Comparison of ENCODE assay signal across 25 cellular contexts in the genomic region with DNA sequence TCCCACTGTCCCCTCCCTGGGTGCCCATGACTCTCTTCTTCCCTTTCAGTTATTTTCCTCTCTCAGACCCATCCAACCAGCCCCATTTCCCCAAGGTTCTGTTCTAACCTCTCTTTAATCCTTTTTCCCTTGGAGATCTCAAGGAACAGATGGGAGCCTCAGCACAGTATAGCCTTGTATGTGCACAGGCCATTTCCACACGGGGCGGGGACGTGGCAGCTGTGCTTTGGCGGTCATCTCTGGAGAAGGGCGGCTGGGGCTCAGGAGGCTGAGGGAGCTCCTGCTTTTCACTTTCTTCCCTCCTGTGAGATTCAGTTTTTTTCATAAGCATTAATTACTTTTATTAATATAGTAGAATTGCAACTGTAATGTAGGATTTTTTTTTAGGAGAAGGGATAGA.
A peak's percentile ranks its signal among the peaks of the same experiment; 100 is the strongest.
DNase-seq lines count a peak whose midpoint lies in the region; ATAC-seq and TF ChIP-seq lines count a peak whose summit lies in the region.
"Had no signal": no experiment of that assay in that cellular context is flagged by ENCODE, and none has a peak within 500 bp of the region (broad histone marks: within the 10 kb centered on the region; RNA-seq: fewer than 3 reads in every experiment).

No MANE protein-coding gene starts in this region.

- no peak for TF ChIP-seq CTCF in Caco-2 (IDR thresholded peaks at IDR 0.05; ENCODE audit: insufficient read depth in 1 of 2, low read depth in 1 of 2, low read length in 1 of 2, severe bottlenecking in 1 of 2, unreplicated experiment in 1 of 2)
- TF ChIP-seq CTCF in hepatocyte (IDR thresholded peaks at IDR 0.05; ENCODE audit: poor library complexity): no peak
- no peak for TF ChIP-seq CTCF in progenitor cell of endocrine pancreas (IDR thresholded peaks at IDR 0.05; ENCODE audit: unreplicated experiment)

- H4K20me1 ChIP-seq in hepatocyte (ENCODE audit: insufficient read depth, poor library complexity, severe bottlenecking): no peaks in the 10 kb centered on the region

- no peak overlapping the region for H3K4me2 ChIP-seq in hepatocyte
- H3K4me2 ChIP-seq: KMS-11, PC-9 had no signal

- H3K27me3 ChIP-seq in Caco-2 (replicated peaks; ENCODE audit: control insufficient read depth, insufficient read depth, low read length): no peaks in the 10 kb centered on the region
- no peaks in the 10 kb centered on the region for H3K27me3 ChIP-seq in hepatocyte
- H3K27me3 ChIP-seq: SJSA1, thyroid gland had no signal

- H3K4me3 ChIP-seq in Caco-2 (ENCODE audit: low read depth, low read length) (no peak overlapping the region), hepatocyte (no peak overlapping the region)
- H3K4me3 ChIP-seq: PC-9, psoas muscle, SJSA1, thyroid gland had no signal

- WGBS in hepatocyte (ENCODE audit: low lambda C conversion rate, missing lambda C conversion rate): 76% methylated on average over 5 of the region's 5 CpGs

- no peak for ATAC-seq in GM21723 (IDR thresholded peaks at IDR 0.05; ENCODE audit: unreplicated experiment)
- no peak for ATAC-seq in activated CD8-positive, alpha-beta memory T cell treated with anti-CD3 and anti-CD28 coated beads, Interleukin-2, amount 10 ng/mL, durations not matched to agents 7 days and 5 days
- ATAC-seq: CD8-positive, alpha-beta T cell; left colon; natural killer cell treated with Interleukin-12 subunit alpha and Interleukin-12 subunit beta and Interleukin-15 and Interleukin-18, amount 100 ng/mL, for 72 hours; psoas muscle had no signal

- POLR2A ChIA-PET in Caco-2 (lab: Charles Lee): no interaction called here

- H3K36me3 Mint-ChIP-seq in Caco-2 (ENCODE audit: insufficient read depth, unreplicated experiment) (peaks cover 14% of the 10 kb centered on the region), progenitor cell of endocrine pancreas (ENCODE audit: insufficient read depth) (peaks cover 1% of the 10 kb centered on the region)
- H3K36me3 Mint-ChIP-seq in activated CD8-positive, alpha-beta memory T cell treated with anti-CD3 and anti-CD28 coated beads, Interleukin-2, amount 10 ng/mL, durations not matched to agents 7 days and 5 days: peaks cover 3% of the 10 kb centered on the region
- H3K36me3 Mint-ChIP-seq: CD8-positive, alpha-beta T cell; natural killer cell treated with Interleukin-12 subunit alpha and Interleukin-12 subunit beta and Interleukin-15 and Interleukin-18, amount 100 ng/mL, for 72 hours had no signal

- no peaks in the 10 kb centered on the region for H3K79me2 ChIP-seq in hepatocyte

- no peaks in the 10 kb centered on the region for H3K9me2 ChIP-seq in hepatocyte (replicated peaks; ENCODE audit: insufficient read depth)

- no peaks in the 10 kb centered on the region for H3K9me3 Mint-ChIP-seq in Caco-2 (ENCODE audit: unreplicated experiment)
- peaks cover 13% of the 10 kb centered on the region for H3K9me3 Mint-ChIP-seq in progenitor cell of endocrine pancreas (ENCODE audit: low read depth)
- no peaks in the 10 kb centered on the region for H3K9me3 Mint-ChIP-seq in activated CD8-positive, alpha-beta memory T cell treated with anti-CD3 and anti-CD28 coated beads, Interleukin-2, amount 10 ng/mL, durations not matched to agents 7 days and 5 days (ENCODE audit: low read depth)

- no peaks in the 10 kb centered on the region for H3K36me3 ChIP-seq in Caco-2 (ENCODE audit: control insufficient read depth, insufficient read depth, low read length)
- H3K36me3 ChIP-seq in hepatocyte (replicated peaks; ENCODE audit: insufficient read depth, low read depth): no peaks in the 10 kb centered on the region
- H3K36me3 ChIP-seq: SJSA1, thyroid gland had no signal

- DNase-seq in Caco-2 (no peak), NCI-H82 treated with DMSO at 0.1 percent for 48 hours (lab: John Stamatoyannopoulos, UW; ENCODE audit: unreplicated experiment) (peak; percentile 84), hepatocyte (ENCODE audit: low spot score) (peak; percentile 30), progenitor cell of endocrine pancreas (ENCODE audit: low spot score, unreplicated experiment) (no peak), NK-92 (lab: John Stamatoyannopoulos, UW; ENCODE audit: unreplicated experiment) (no peak)
- no peak for DNase-seq in activated CD8-positive, alpha-beta memory T cell treated with anti-CD3 and anti-CD28 coated beads, Interleukin-2, amount 10 ng/mL, durations not matched to agents 7 days and 5 days
- no peak for DNase-seq in effector CD8-positive, alpha-beta T cell (lab: John Stamatoyannopoulos, UW)
- DNase-seq: activated CD4-positive, alpha-beta T cell treated with anti-CD3 and anti-CD28 coated beads for 48 hours; CD8-positive, alpha-beta T cell; DMS79; HCEC 1CT; left colon; NCI-H1694 treated with DMSO at 0.1 percent for 48 hours; NCI-H226; PC-9; psoas muscle; small intestine; stimulated activated CD4-positive, alpha-beta T cell treated with anti-CD3 and anti-CD28 coated beads, Interleukin-2, amount 100 ng/mL, for 48 hours; stimulated activated naive CD4-positive, alpha-beta T cell treated with Interleukin-2 at 50 U/mL for 16 hours; thyroid gland had no signal

- H3K4me1 ChIP-seq in Caco-2: peaks cover 27% of the 10 kb centered on the region
- peaks cover 19% of the 10 kb centered on the region for H3K4me1 ChIP-seq in hepatocyte (ENCODE audit: insufficient read depth)

- H3K4me3 Mint-ChIP-seq in Caco-2 (ENCODE audit: unreplicated experiment): no peak overlapping the region
- H3K4me3 Mint-ChIP-seq in progenitor cell of endocrine pancreas (ENCODE audit: low read depth): no peak overlapping the region
- no peak overlapping the region for H3K4me3 Mint-ChIP-seq in activated CD8-positive, alpha-beta memory T cell treated with anti-CD3 and anti-CD28 coated beads, Interleukin-2, amount 10 ng/mL, durations not matched to agents 7 days and 5 days
- H3K4me3 Mint-ChIP-seq: activated naive CD8-positive, alpha-beta T cell; CD8-positive, alpha-beta T cell; natural killer cell treated with Interleukin-12 subunit alpha and Interleukin-12 subunit beta and Interleukin-15 and Interleukin-18, amount 100 ng/mL, for 72 hours had no signal

- H3K27ac Mint-ChIP-seq in Caco-2 (ENCODE audit: unreplicated experiment) (peak overlapping the region; percentile 5), progenitor cell of endocrine pancreas (peak overlapping the region; percentile 17)
- no peak overlapping the region for H3K27ac Mint-ChIP-seq in activated CD8-positive, alpha-beta memory T cell treated with anti-CD3 and anti-CD28 coated beads, Interleukin-2, amount 10 ng/mL, durations not matched to agents 7 days and 5 days
- H3K27ac Mint-ChIP-seq: activated naive CD8-positive, alpha-beta T cell; CD8-positive, alpha-beta T cell; natural killer cell treated with Interleukin-12 subunit alpha and Interleukin-12 subunit beta and Interleukin-15 and Interleukin-18, amount 100 ng/mL, for 72 hours had no signal

- peak overlapping the region; percentile 54 for H3K27ac ChIP-seq in hepatocyte
- H3K27ac ChIP-seq: KMS-11, PC-9, psoas muscle, SJSA1, thyroid gland had no signal

- H3K4me1 Mint-ChIP-seq in Caco-2 (ENCODE audit: low read depth, unreplicated experiment): peaks cover 33% of the 10 kb centered on the region
- H3K4me1 Mint-ChIP-seq in progenitor cell of endocrine pancreas (ENCODE audit: low read depth): peaks cover 17% of the 10 kb centered on the region
- H3K4me1 Mint-ChIP-seq in activated CD8-positive, alpha-beta memory T cell treated with anti-CD3 and anti-CD28 coated beads, Interleukin-2, amount 10 ng/mL, durations not matched to agents 7 days and 5 days: no peaks in the 10 kb centered on the region

- H3K27me3 Mint-ChIP-seq in Caco-2 (ENCODE audit: insufficient read depth, unreplicated experiment) (no peaks in the 10 kb centered on the region), progenitor cell of endocrine pancreas (no peaks in the 10 kb centered on the region)
- no peaks in the 10 kb centered on the region for H3K27me3 Mint-ChIP-seq in activated CD8-positive, alpha-beta memory T cell treated with anti-CD3 and anti-CD28 coated beads, Interleukin-2, amount 10 ng/mL, durations not matched to agents 7 days and 5 days
- H3K27me3 Mint-ChIP-seq: activated naive CD8-positive, alpha-beta T cell; natural killer cell treated with Interleukin-12 subunit alpha and Interleukin-12 subunit beta and Interleukin-15 and Interleukin-18, amount 100 ng/mL, for 72 hours had no signal

- no peak overlapping the region for H2AFZ ChIP-seq in hepatocyte
- H2AFZ ChIP-seq: PC-9 had no signal

- intact Hi-C loops in Caco-2 (cut with micrococcal nuclease; ENCODE audit: unreplicated experiment): no loop called here

- BruUV-seq in Caco-2 (replicated peaks; lab: Mats Ljungman, UMichigan): no TSS peak

- H3K9me3 ChIP-seq in Caco-2 (no peaks in the 10 kb centered on the region; the same call in 1 of the 2 replicates), hepatocyte (ENCODE audit: low read depth) (no peaks in the 10 kb centered on the region)
- H3K9me3 ChIP-seq: psoas muscle, SJSA1, thyroid gland had no signal

- CTCF ChIA-PET in Caco-2 (lab: Charles Lee): no interaction called here
- CTCF ChIA-PET in activated CD8-positive, alpha-beta memory T cell treated with anti-CD3 and anti-CD28 coated beads, Interleukin-2, amount 10 ng/mL, durations not matched to agents 7 days and 5 days (lab: Charles Lee): no interaction called here

Comparison
In these comparisons a context has a peak if more than half of its experiments do, and no peak if none do; other contexts are left out.
1. DNase-seq: peak in NCI-H82 treated with DMSO at 0.1 percent for 48 hours (single experiment) and hepatocyte (single experiment); none in Caco-2 (0 of 2), progenitor cell of endocrine pancreas (single experiment), activated CD8-positive, alpha-beta memory T cell treated with anti-CD3 and anti-CD28 coated beads, Interleukin-2, amount 10 ng/mL, durations not matched to agents 7 days and 5 days (single experiment), effector CD8-positive, alpha-beta T cell (single experiment) and NK-92 (single experiment).